Comparison of ENCODE assay signal across 8 cellular contexts in genomic region chr2:240452471-240453256, GRCh38. TPM values are rescaled to one million over a fixed set of nuclear protein-coding genes. Genes with fewer than 3 reads are reported as not detected.
DNase-seq lines count a peak whose midpoint lies in the region; ATAC-seq, FAIRE-seq and TF ChIP-seq lines count a peak whose summit lies in the region.

No MANE protein-coding gene starts in this region.

- H3K36me3 Mint-ChIP-seq in CD4-positive, alpha-beta memory T cell, result no peaks in the 10 kb centered on the region

- DNase-seq in CD4-positive, alpha-beta memory T cell, result peak in 1 of 5 donors; percentile 25
- DNase-seq in LNCaP clone FGC (ENCODE audit: low read depth) (no peak), amygdala (lab: John Stamatoyannopoulos, UW) (peak in 34 of 56 donors; percentile 26 to 80 (median 59)), left ventricle myocardium inferior (peak; percentile 74), pancreas (peak; percentile 75 to 91 (median 82)), T-helper 9 cell (no peak), cerebellar nuclear complex (lab: John Stamatoyannopoulos, UW) (no peak)

- peaks cover 18% of the 10 kb centered on the region for H3K27me3 ChIP-seq in CD4-positive, alpha-beta memory T cell (ENCODE audit: insufficient read depth, low read length)
- peaks cover 81% of the 10 kb centered on the region for H3K27me3 ChIP-seq in left ventricle myocardium inferior (ENCODE audit: low read depth)
- no peaks in the 10 kb centered on the region for H3K27me3 ChIP-seq in pancreas

- H3K4me1 ChIP-seq in CD4-positive, alpha-beta memory T cell (ENCODE audit: insufficient read depth, low read length), result peaks cover 11% of the 10 kb centered on the region
- H3K4me1 ChIP-seq in left ventricle myocardium inferior, result peaks cover 81% of the 10 kb centered on the region
- peaks cover 0 to 3% (median 0%) of the 10 kb centered on the region in 3 donors for H3K4me1 ChIP-seq in pancreas

- WGBS in pancreas, 2 donors, result 0 to 1% methylated on average over 14 to 102 of the region's 102 CpGs

- H3K27ac ChIP-seq in CD4-positive, alpha-beta memory T cell (ENCODE audit: low read depth, low read length), result no peak overlapping the region
- H3K27ac ChIP-seq in left ventricle myocardium inferior (replicated peaks) (no peak overlapping the region), pancreas (no peak overlapping the region)

- no peaks in the 10 kb centered on the region for H3K9me3 ChIP-seq in CD4-positive, alpha-beta memory T cell (ENCODE audit: control insufficient read depth in 1 of 2, low read length in 2 of 2)
- H3K9me3 ChIP-seq in left ventricle myocardium inferior (replicated peaks) (no peaks in the 10 kb centered on the region), pancreas (no peaks in the 10 kb centered on the region)

- H3K27ac Mint-ChIP-seq in CD4-positive, alpha-beta memory T cell, result no peak overlapping the region

- no peak overlapping the region for H3K4me3 ChIP-seq in CD4-positive, alpha-beta memory T cell (ENCODE audit: low read length in 2 of 2)
- H3K4me3 ChIP-seq in LNCaP clone FGC (ENCODE audit: low read depth, low read length) (peak overlapping the region; percentile 45), left ventricle myocardium inferior (peak overlapping the region; percentile 68), pancreas (peak overlapping the region in 3 of 4 donors; percentile 38 to 65 (median 59))

- H3K9me3 Mint-ChIP-seq in CD4-positive, alpha-beta memory T cell, result peaks cover 0 to 1% (median 0%) of the 10 kb centered on the region in 8 donors

- FAIRE-seq in pancreas (lab: Jason Lieb, UNC), result no peak

- intact Hi-C loops in CD4-positive, alpha-beta memory T cell (cut with micrococcal nuclease), result no loop called here
- intact Hi-C loops in left ventricle myocardium inferior (cut with micrococcal nuclease) (no loop called here), pancreas (cut with DNase I) (no loop called here)

- peaks cover 4 to 18% (median 10%) of the 10 kb centered on the region in 4 donors for H3K4me1 Mint-ChIP-seq in CD4-positive, alpha-beta memory T cell

- no peaks in the 10 kb centered on the region for H3K36me3 ChIP-seq in CD4-positive, alpha-beta memory T cell (ENCODE audit: insufficient read depth, low read length)
- no peaks in the 10 kb centered on the region for H3K36me3 ChIP-seq in left ventricle myocardium inferior
- H3K36me3 ChIP-seq in pancreas, result no peaks in the 10 kb centered on the region

- TF ChIP-seq CTCF in LNCaP clone FGC (IDR thresholded peaks at IDR 0.05; ENCODE audit: control insufficient read depth, extremely low read depth, insufficient read depth) (no peak), left ventricle myocardium inferior (IDR thresholded peaks at IDR 0.05; ENCODE audit: borderline replicate concordance) (no peak), pancreas (IDR thresholded peaks at IDR 0.05) (no peak)

- H3K27me3 Mint-ChIP-seq in CD4-positive, alpha-beta memory T cell, result peaks cover 19 to 31% of the 10 kb centered on the region in 2 donors

- peak; percentile 83 to 92 (median 88) for ATAC-seq in pancreas
- ATAC-seq in GM19452 (IDR thresholded peaks at IDR 0.05; ENCODE audit: unreplicated experiment), result no peak

- CTCF ChIA-PET in CD4-positive, alpha-beta memory T cell (lab: Charles Lee; ENCODE audit: partially characterized antibody), result no interaction called here

- POLR2A ChIA-PET in CD4-positive, alpha-beta memory T cell (lab: Charles Lee; ENCODE audit: partially characterized antibody), result no interaction called here

- H3K4me3 Mint-ChIP-seq in CD4-positive, alpha-beta memory T cell, result peak overlapping the region in 6 of 8 donors; percentile 26 to 73 (median 52)

RNA-seq across cellular contexts. Expression of gene GPC1, which starts 17.2 kb away (rescaled TPM):
- 1 to 10 TPM; 1.1 to 1.2 TPM for total RNA-seq in CD4-positive, alpha-beta memory T cell
- under 1 TPM; 0.14 to 0.65 TPM for polyA plus RNA-seq in CD4-positive, alpha-beta memory T cell
- total RNA-seq in left ventricle myocardium inferior (187 TPM), pancreas (10 to 100 TPM; 11.7 to 37.6 (median 16.3) TPM)
- polyA plus RNA-seq in pancreas, result 10 to 100 TPM; 23.2 to 27.5 TPM

Comparison
In these comparisons a context has a peak if more than half of its experiments do, and no peak if none do; other contexts are left out.
1. DNase-seq: peak in amygdala (34 of 56), left ventricle myocardium inferior (single experiment) and pancreas (6 of 6); none in LNCaP clone FGC (single experiment), T-helper 9 cell (single experiment) and cerebellar nuclear complex (0 of 2).
2. H3K4me3 ChIP-seq: peak in LNCaP clone FGC (single experiment), left ventricle myocardium inferior (single experiment) and pancreas (3 of 4); none in CD4-positive, alpha-beta memory T cell (0 of 2).
3. RNA of gene GPC1, which starts 17.2 kb away (total RNA-seq): 187 TPM in left ventricle myocardium inferior (single experiment) and 11.7 to 37.6 TPM in pancreas; 1.1 to 1.2 TPM in CD4-positive, alpha-beta memory T cell; every median in the first group is over 4 times any median in the second.